ENCODE assay signal across 9 cellular contexts in the genomic region with DNA sequence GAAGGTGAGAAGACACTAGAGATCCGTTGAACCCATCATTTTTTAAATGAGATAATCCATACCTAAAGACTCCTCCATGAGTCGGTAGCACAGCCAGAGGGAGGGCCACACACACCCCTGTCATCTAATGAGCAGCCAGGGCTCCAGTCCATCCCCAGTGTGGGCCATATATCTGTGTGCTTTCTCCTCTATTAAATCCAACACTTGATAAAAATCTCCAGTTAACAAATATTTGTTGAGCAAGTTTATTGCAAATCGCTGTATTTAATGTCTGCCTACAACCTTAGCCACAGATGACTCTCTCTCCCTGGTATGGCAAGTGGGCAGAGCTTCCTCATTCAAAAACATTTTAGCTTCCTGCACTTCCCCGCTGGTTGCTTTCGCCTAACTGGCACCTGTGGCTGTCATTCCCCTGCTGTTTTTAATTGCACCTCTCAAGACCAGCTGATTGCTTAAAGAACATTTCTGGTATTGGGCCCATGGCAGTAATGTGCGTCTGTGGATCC.
DNase-seq lines count a peak whose midpoint lies in the region; ATAC-seq, FAIRE-seq and TF ChIP-seq lines count a peak whose summit lies in the region.
"Had no signal": no experiment of that assay in that cellular context is flagged by ENCODE, and none has a peak within 500 bp of the region (broad histone marks: within the 10 kb centered on the region; RNA-seq: fewer than 3 reads in every experiment).

No MANE protein-coding gene starts in this region.

- no peak for FAIRE-seq in bronchial epithelial cell (lab: Jason Lieb, UNC)
- FAIRE-seq: K562 had no signal

- no peak for TF ChIP-seq CTCF in bronchial epithelial cell (IDR thresholded peaks at IDR 0.05; ENCODE audit: insufficient read depth, low read length, severe bottlenecking)
- peak in 1 of 4 experiments; percentile 9 for TF ChIP-seq CTCF in prostate gland (IDR thresholded peaks at IDR 0.05)

- H3K36me3 ChIP-seq in bronchial epithelial cell (ENCODE audit: control insufficient read depth, insufficient read depth, low read length) (peaks cover 2% of the 10 kb centered on the region), prostate gland (no peaks in the 10 kb centered on the region)

- intact Hi-C loops in prostate gland (cut with DNase I): no loop called here

- DNase-seq in GF-D8 (lab: John Stamatoyannopoulos, UW) (peak; percentile 11), NCI-H2196 (lab: John Stamatoyannopoulos, UW; ENCODE audit: unreplicated experiment) (peak; percentile 29), bronchial epithelial cell (ENCODE audit: low read depth) (peak; percentile 85), prostate gland (ENCODE audit: low spot score) (peak; percentile 84), T-helper 9 cell (no peak), NCI-H82 treated with DMSO at 0.1 percent for 48 hours (lab: John Stamatoyannopoulos, UW; ENCODE audit: unreplicated experiment) (no peak), germinal center (ENCODE audit: low spot score) (no peak)

- peak overlapping the region; percentile 77 to 91 for H3K27ac ChIP-seq in prostate gland

- no peak for ATAC-seq in GM21619 (IDR thresholded peaks at IDR 0.05; ENCODE audit: unreplicated experiment)
- ATAC-seq: K562 had no signal

- H3K4me3 ChIP-seq in bronchial epithelial cell (ENCODE audit: low read depth, low read length) (no peak overlapping the region), prostate gland (no peak overlapping the region)
- H3K4me3 ChIP-seq: K562 had no signal

- H3K9me3 ChIP-seq in prostate gland: no peaks in the 10 kb centered on the region

- 17% methylated on average over 6 of the region's 6 CpGs for WGBS in prostate gland

- H3K27me3 ChIP-seq in bronchial epithelial cell (ENCODE audit: control insufficient read depth, insufficient read depth, low read length) (no peaks in the 10 kb centered on the region), prostate gland (replicated peaks; ENCODE audit: insufficient read depth) (no peaks in the 10 kb centered on the region)

- TF ChIP-seq POLR2A in prostate gland (IDR thresholded peaks at IDR 0.05): no peak

- peaks cover 41% of the 10 kb centered on the region for H3K4me1 ChIP-seq in prostate gland (replicated peaks)

Comparison
In these comparisons a context has a peak if more than half of its experiments do, and no peak if none do; other contexts are left out.
1. DNase-seq: peak in GF-D8 (single experiment), NCI-H2196 (single experiment), bronchial epithelial cell (single experiment) and prostate gland (single experiment); none in T-helper 9 cell (single experiment), NCI-H82 treated with DMSO at 0.1 percent for 48 hours (single experiment) and germinal center (single experiment).